ENCODE assay signal across 8 cellular contexts in genomic region chr15:84979651-84980050, GRCh38. TPM values are rescaled to one million over a fixed set of nuclear protein-coding genes. Genes with fewer than 3 reads are reported as not detected.
DNase-seq lines count a peak whose midpoint lies in the region; ATAC-seq, FAIRE-seq and TF ChIP-seq lines count a peak whose summit lies in the region.

No MANE protein-coding gene starts in this region.

- no peak for TF ChIP-seq RAD21 in K562 (CRISPR knock-in tag; conservative IDR thresholded peaks at IDR 0.05 in 1 of 2, IDR thresholded peaks at IDR 0.05 in 1 of 2)

- H3K27ac ChIP-seq in K562 (ENCODE audit: extremely low read depth, low read depth, low read length) = no peak overlapping the region; the same call in 2 of the 3 replicates
- H3K27ac ChIP-seq in thoracic aorta = no peak overlapping the region

- ATAC-seq in K562 (peak; percentile 6), thoracic aorta (ENCODE audit: insufficient number of reproducible peaks, low FRiP score, low read depth) (no peak), GM18873 (IDR thresholded peaks at IDR 0.05; ENCODE audit: low FRiP score, unreplicated experiment) (no peak)

- no peaks in the 10 kb centered on the region for H3K36me3 ChIP-seq in K562 (ENCODE audit: control insufficient read depth, insufficient read depth, low read length)
- H3K36me3 ChIP-seq in thoracic aorta = no peaks in the 10 kb centered on the region

- H3K36me3 Mint-ChIP-seq in activated CD4-positive, alpha-beta T cell treated with anti-CD3 and anti-CD28 coated beads, Interleukin-2, amount 10 ng/mL, durations not matched to agents 7 days and 5 days (ENCODE audit: low read depth) = peaks cover 1% of the 10 kb centered on the region

- H4K20me1 ChIP-seq in K562 (replicated peaks; ENCODE audit: control insufficient read depth, insufficient read depth, low read length) = peaks cover 3% of the 10 kb centered on the region; the same call in 1 of the 2 replicates

- CTCF ChIA-PET in activated CD4-positive, alpha-beta T cell treated with anti-CD3 and anti-CD28 coated beads, Interleukin-2, amount 10 ng/mL, durations not matched to agents 7 days and 5 days (lab: Charles Lee) = interaction anchor here (1.0 to 2.5 kb wide), 3 partner anchors 9 to 408 kb away, joined by 4 to 11 read pairs (median 5); no protein-coding TSS in a partner anchor
- CTCF ChIA-PET in K562 (lab: Yijun Ruan, JAX; ENCODE audit: low intra/inter-chr PET ratio) = no interaction called here

- H3K27me3 Mint-ChIP-seq in activated CD4-positive, alpha-beta T cell treated with anti-CD3 and anti-CD28 coated beads, Interleukin-2, amount 10 ng/mL, durations not matched to agents 7 days and 5 days = peaks cover 6% of the 10 kb centered on the region

- peaks cover 23 to 38% of the 10 kb centered on the region in 2 experiments for H3K4me1 ChIP-seq in K562 (replicated peaks in 1 of 2; ENCODE audit: control insufficient read depth in 2 of 2, insufficient read depth in 2 of 2, low read length in 2 of 2)
- H3K4me1 ChIP-seq in thoracic aorta (ENCODE audit: control insufficient read depth in 1 of 2, low read depth in 2 of 2) = peaks cover 11 to 13% of the 10 kb centered on the region in 2 donors

- H3K27me3 ChIP-seq in K562 (ENCODE audit: control insufficient read depth in 2 of 2, insufficient read depth in 2 of 2, low read length in 2 of 2) (no peaks in the 10 kb centered on the region), thoracic aorta (replicated peaks; ENCODE audit: insufficient read depth) (no peaks in the 10 kb centered on the region)

- in situ Hi-C loops in K562 (cut with MboI) = no loop called here

- H3K9me3 Mint-ChIP-seq in activated CD4-positive, alpha-beta T cell treated with anti-CD3 and anti-CD28 coated beads, Interleukin-2, amount 10 ng/mL, durations not matched to agents 7 days and 5 days = no peaks in the 10 kb centered on the region

- TF ChIP-seq POLR2A in K562 (conservative IDR thresholded peaks at IDR 0.05) = no peak

- POLR2A ChIA-PET in activated CD4-positive, alpha-beta T cell treated with anti-CD3 and anti-CD28 coated beads, Interleukin-2, amount 10 ng/mL, durations not matched to agents 7 days and 5 days (lab: Charles Lee) = no interaction called here
- POLR2A ChIA-PET in K562 (lab: Yijun Ruan, JAX) = interaction anchor here (0.7 to 0.9 kb wide), 3 partner anchors 8 to 71 kb away, joined by 3 read pairs; no protein-coding TSS in a partner anchor

- TF ChIP-seq EP300 in K562 (IDR thresholded peaks at IDR 0.05; ENCODE audit: low read length) = no peak

- H3K4me1 Mint-ChIP-seq in activated CD4-positive, alpha-beta T cell treated with anti-CD3 and anti-CD28 coated beads, Interleukin-2, amount 10 ng/mL, durations not matched to agents 7 days and 5 days = peaks cover 37% of the 10 kb centered on the region

- H3K9me3 ChIP-seq in K562 (replicated peaks; ENCODE audit: control insufficient read depth, insufficient read depth, low read depth, low read length) (no peaks in the 10 kb centered on the region), thoracic aorta (no peaks in the 10 kb centered on the region)

- 11% methylated on average over 16 of the region's 16 CpGs for whole genome bisulfite sequencing in K562 (ENCODE audit: insufficient coverage, low coverage, missing lambda C conversion rate)

- BruUV-seq in K562 (replicated peaks; lab: Mats Ljungman, UMichigan) = no TSS peak

- no peaks in the 10 kb centered on the region for H3K9me1 ChIP-seq in K562 (ENCODE audit: control insufficient read depth, insufficient read depth, low read length)

- peak overlapping the region; percentile 98 for H3K27ac Mint-ChIP-seq in activated CD4-positive, alpha-beta T cell treated with anti-CD3 and anti-CD28 coated beads, Interleukin-2, amount 10 ng/mL, durations not matched to agents 7 days and 5 days

- H3K79me2 ChIP-seq in K562 (ENCODE audit: control insufficient read depth, insufficient read depth, low read length) = peaks cover 31% of the 10 kb centered on the region

- H3K4me3 ChIP-seq in K562 = peak overlapping the region; percentile 71; the same call in 1 of the 2 replicates
- H3K4me3 ChIP-seq in thoracic aorta = peak overlapping the region; percentile 91

- DNase-seq in activated CD4-positive, alpha-beta T cell treated with anti-CD3 and anti-CD28 coated beads, Interleukin-2, amount 10 ng/mL, durations not matched to agents 7 days and 5 days = no peak
- DNase-seq in activated CD4-positive, alpha-beta T cell treated with anti-CD3 and anti-CD28 coated beads for 4 hours = no peak
- peak; percentile 58 to 70 (median 64) for DNase-seq in K562 (ENCODE audit: extremely low read depth in 1 of 4, low spot score in 3 of 4)
- DNase-seq in left kidney (ENCODE audit: low read depth, low spot score) = peak; percentile 57
- DNase-seq in thoracic aorta (ENCODE audit: low spot score) = no peak
- DNase-seq in retina = no peak
- no peak for DNase-seq in stimulated activated CD4-positive, alpha-beta T cell treated with anti-CD3 and anti-CD28 coated beads, Interleukin-2, amount 100 ng/mL, for 48 hours

- H3K4me2 ChIP-seq in K562 (ENCODE audit: insufficient read depth, low read length) = peak overlapping the region; percentile 87

- FAIRE-seq in K562 (lab: Jason Lieb, UNC) = peak; percentile 73

- TF ChIP-seq CTCF in K562 (IDR thresholded peaks at IDR 0.05 in 2 of 3, conservative IDR thresholded peaks at IDR 0.05 in 1 of 3; ENCODE audit: insufficient read depth in 2 of 3, low read depth in 1 of 3, low read length in 3 of 3) = no peak
- TF ChIP-seq CTCF in thoracic aorta (IDR thresholded peaks at IDR 0.05) = no peak

- H3K9ac ChIP-seq in K562 (ENCODE audit: insufficient read depth in 1 of 2, low read depth in 2 of 2, low read length in 2 of 2) = peak overlapping the region; percentile 78 to 83; a peak in 3 of 4 replicates

- intact Hi-C loops in K562 (cut with micrococcal nuclease) = loop anchor here (2.0 kb wide), 2 partner anchors 25 to 65 kb away; no protein-coding TSS in a partner anchor

- H3K4me3 Mint-ChIP-seq in activated CD4-positive, alpha-beta T cell treated with anti-CD3 and anti-CD28 coated beads, Interleukin-2, amount 10 ng/mL, durations not matched to agents 7 days and 5 days = peak overlapping the region; percentile 91

- H2AFZ ChIP-seq in K562 (ENCODE audit: low read depth, low read length) = peak overlapping the region; percentile 92

TF ChIP-seq in K562, 482 proteins besides CTCF, POLR2A, EP300 and RAD21:
- TF ChIP-seq E2F6 (IDR thresholded peaks at IDR 0.05; ENCODE audit: borderline replicate concordance in 1 of 2, extremely low read depth in 1 of 2, insufficient read depth in 1 of 2, insufficient read length in 1 of 2, low read depth in 1 of 2, low read length in 1 of 2, poor library complexity in 1 of 2, severe bottlenecking in 1 of 2) = peak in 1 of 2 experiments; percentile 9
- no peak for TF ChIP-seq MXD1 (CRISPR knock-in tag; IDR thresholded peaks at IDR 0.05; ENCODE audit: borderline replicate concordance, poor library complexity, severe bottlenecking)
- TF ChIP-seq KDM2B (CRISPR knock-in tag; IDR thresholded peaks at IDR 0.05) = 0 out of 2 replicates have a peak, but pooled peaks have one; percentile 29
- peak; percentile 49; the same call in 1 of the 2 replicates for TF ChIP-seq BCOR (IDR thresholded peaks at IDR 0.05)
- TF ChIP-seq ZNF165 (CRISPR knock-in tag; IDR thresholded peaks at IDR 0.05; ENCODE audit: borderline replicate concordance) = peak; percentile 42; the same call in 1 of the 2 replicates
- TF ChIP-seq RCOR1 (IDR thresholded peaks at IDR 0.05; ENCODE audit: borderline replicate concordance in 1 of 2, low read depth in 2 of 2, low read length in 2 of 2) = 0 out of 4 replicates have a peak, but pooled peaks of 1 of the 2 experiments have one; percentile 5
- no peak for TF ChIP-seq PHF20 (IDR thresholded peaks at IDR 0.05; ENCODE audit: partially characterized antibody)
- peak; percentile 26 to 34; a peak in 1 of 4 replicates for TF ChIP-seq KDM1A (IDR thresholded peaks at IDR 0.05)
- TF ChIP-seq ILK (tag; IDR thresholded peaks at IDR 0.05; ENCODE audit: borderline replicate concordance, low read depth) = no peak
- TF ChIP-seq MXI1 (IDR thresholded peaks at IDR 0.05; ENCODE audit: low read depth, low read length) = no peak
- TF ChIP-seq ESRRA (IDR thresholded peaks at IDR 0.05; ENCODE audit: borderline replicate concordance, low read depth) = peak; percentile 27; the same call in 1 of the 2 replicates
- no peak for TF ChIP-seq HNRNPH1 (optimal IDR thresholded peaks at IDR 0.05; ENCODE audit: low read depth, low read length)

RNA-seq across cellular contexts. Expression of gene PDE8A, which starts 2.0 kb away (rescaled TPM):
- total RNA-seq in activated CD4-positive, alpha-beta T cell treated with anti-CD3 and anti-CD28 coated beads, Interleukin-2, amount 10 ng/mL, durations not matched to agents 7 days and 5 days = 10 to 100 TPM; 17.0 to 18.2 TPM
- 146 and 283 TPM in 2 replicates for total RNA-seq in K562 (2011; cell fraction: chromatin; rRNA removed; ENCODE audit: low replicate concordance)
- 42.5 and 64.0 TPM in 2 replicates for total RNA-seq in K562 (2011; cell fraction: nucleolus; rRNA removed)
- 102 and 103 TPM in 2 replicates for total RNA-seq in K562 (2011; cell fraction: nucleoplasm; rRNA removed)
- 16.8 and 17.6 TPM in 2 replicates for total RNA-seq in K562 (2014; rRNA removed)
- 20.5 and 25.5 TPM in 2 replicates for total RNA-seq in K562 (2014; rRNA removed; fragmentation: Illumina TruSeq; extraction: Trizol)
- total RNA-seq in K562 (2015; rRNA removed; fragmentation: Illumina TruSeq; extraction: Trizol) = 19.8 and 22.3 TPM in 2 replicates
- 19.8 and 20.9 TPM in 2 replicates for total RNA-seq in K562 (2021)
- 37.1 and 40.3 TPM in 2 replicates for polyA plus RNA-seq in K562 (2011; rRNA removed)
- polyA plus RNA-seq in K562 (2011; cell fraction: cytosol; rRNA removed) = 11.1 and 16.1 TPM in 2 replicates
- polyA plus RNA-seq in K562 (2011; cell fraction: nucleus; rRNA removed) = 76.0 and 83.4 TPM in 2 replicates
- 11.8 and 13.9 TPM in 2 replicates for polyA plus RNA-seq in K562 (2012)
- polyA plus RNA-seq in K562 (2014; fragmentation: Illumina TruSeq; extraction: Trizol) = 23.7 and 26.4 TPM in 2 replicates
- 1 to 10 TPM; 5.9 to 7.9 TPM for polyA plus RNA-seq in K562 (2014; fragmentation: Nextera tagmentation; extraction: Ambion mirVana)
- 21.0 and 24.4 TPM in 2 replicates for polyA plus RNA-seq in K562 (2014; rRNA removed)
- 52.2 and 52.6 TPM in 2 replicates for polyA minus RNA-seq in K562 (2011; rRNA and poly(A)+ RNA removed)
- polyA minus RNA-seq in K562 (2011; cell fraction: cytosol; rRNA and poly(A)+ RNA removed) = 11.0 and 19.1 TPM in 2 replicates
- polyA minus RNA-seq in K562 (2011; cell fraction: nucleus; rRNA and poly(A)+ RNA removed) = 34.6 and 64.8 TPM in 2 replicates
- 10 to 100 TPM; 35.1 to 43.7 TPM for total RNA-seq in thoracic aorta

Comparison
In these comparisons a context has a peak if more than half of its experiments do, and no peak if none do; other contexts are left out.
1. DNase-seq: peak in K562 (4 of 4) and left kidney (single experiment); none in activated CD4-positive, alpha-beta T cell treated with anti-CD3 and anti-CD28 coated beads, Interleukin-2, amount 10 ng/mL, durations not matched to agents 7 days and 5 days (single experiment), activated CD4-positive, alpha-beta T cell treated with anti-CD3 and anti-CD28 coated beads for 4 hours (0 of 2), thoracic aorta (single experiment), retina (single experiment) and stimulated activated CD4-positive, alpha-beta T cell treated with anti-CD3 and anti-CD28 coated beads, Interleukin-2, amount 100 ng/mL, for 48 hours (0 of 2).